ENCODE assay signal across 17 cellular contexts in genomic region chr3:11578169-11578568, GRCh38.
"Had no signal": no experiment of that assay in that cellular context is flagged by ENCODE, and none has a peak within 500 bp of the region (broad histone marks: within the 10 kb centered on the region; RNA-seq: fewer than 3 reads in every experiment).

No MANE protein-coding gene starts in this region.

- H3K36me3 Mint-ChIP-seq: natural killer cell treated with Interleukin-12 subunit alpha and Interleukin-12 subunit beta and Interleukin-15 and Interleukin-18, amount 100 ng/mL, for 72 hours had no signal

- H3K9me3 ChIP-seq: colonic mucosa, heart left ventricle, neutrophil, right atrium auricular region, sigmoid colon, testis, tibial nerve had no signal

- H3K27ac ChIP-seq: colonic mucosa, heart left ventricle, neutrophil, right atrium auricular region, sigmoid colon, testis had no signal

- H3K4me3 ChIP-seq: colonic mucosa, heart left ventricle, right atrium auricular region, sigmoid colon, skin epidermis, testis, tibial nerve had no signal

- H3K27me3 ChIP-seq: colonic mucosa, heart left ventricle, neutrophil, right atrium auricular region, sigmoid colon, testis, tibial nerve had no signal

- H3K27me3 Mint-ChIP-seq: natural killer cell treated with Interleukin-12 subunit alpha and Interleukin-12 subunit beta and Interleukin-15 and Interleukin-18, amount 100 ng/mL, for 72 hours; stimulated activated naive B cell treated with anti-CD40 and anti-IgM and Interleukin-4, amounts not matched to agents 10 μg/mL and 1 μg/mL and 100 μg/mL, for 72 hours; stimulated activated naive CD8-positive, alpha-beta T cell treated with anti-CD3 and anti-CD28 coated beads, Interleukin-15, amount 100 ng/mL, for 72 hours had no signal

- H3K9me3 Mint-ChIP-seq: natural killer cell treated with Interleukin-12 subunit alpha and Interleukin-12 subunit beta and Interleukin-15 and Interleukin-18, amount 100 ng/mL, for 72 hours; stimulated activated naive B cell treated with anti-CD40 and anti-IgM and Interleukin-4, amounts not matched to agents 10 μg/mL and 1 μg/mL and 100 μg/mL, for 72 hours; stimulated activated naive CD8-positive, alpha-beta T cell treated with anti-CD3 and anti-CD28 coated beads, Interleukin-15, amount 100 ng/mL, for 72 hours had no signal

- H3K27ac Mint-ChIP-seq: natural killer cell treated with Interleukin-12 subunit alpha and Interleukin-12 subunit beta and Interleukin-15 and Interleukin-18, amount 100 ng/mL, for 72 hours; stimulated activated naive B cell treated with anti-CD40 and anti-IgM and Interleukin-4, amounts not matched to agents 10 μg/mL and 1 μg/mL and 100 μg/mL, for 72 hours had no signal

- H3K4me3 Mint-ChIP-seq: natural killer cell treated with Interleukin-12 subunit alpha and Interleukin-12 subunit beta and Interleukin-15 and Interleukin-18, amount 100 ng/mL, for 72 hours; stimulated activated naive B cell treated with anti-CD40 and anti-IgM and Interleukin-4, amounts not matched to agents 10 μg/mL and 1 μg/mL and 100 μg/mL, for 72 hours; stimulated activated naive CD8-positive, alpha-beta T cell treated with anti-CD3 and anti-CD28 coated beads, Interleukin-15, amount 100 ng/mL, for 72 hours had no signal

- H3K36me3 ChIP-seq: colonic mucosa had no signal

- DNase-seq: colonic mucosa; dermis blood vessel endothelial cell; heart left ventricle; hypothalamus; sigmoid colon; stimulated activated CD4-positive, alpha-beta T cell treated with anti-CD3 and anti-CD28 coated beads, Interleukin-2, amount 100 ng/mL, for 24 hours; stimulated activated CD4-positive, alpha-beta T cell treated with anti-CD3 and anti-CD28 coated beads, Interleukin-4, amount 100 ng/mL, for 4 hours; stimulated activated naive B cell treated with anti-CD40 and anti-IgM and Interleukin-4, amounts not matched to agents 10 μg/mL and 1 μg/mL and 100 μg/mL, for 72 hours; stimulated activated naive CD8-positive, alpha-beta T cell treated with anti-CD3 and anti-CD28 coated beads, Interleukin-15, amount 100 ng/mL, for 72 hours; testis had no signal

- ATAC-seq: esophagus mucosa; heart left ventricle; left lobe of liver; natural killer cell treated with Interleukin-12 subunit alpha and Interleukin-12 subunit beta and Interleukin-15 and Interleukin-18, amount 100 ng/mL, for 72 hours; stimulated activated naive B cell treated with anti-CD40 and anti-IgM and Interleukin-4, amounts not matched to agents 10 μg/mL and 1 μg/mL and 100 μg/mL, for 72 hours; stimulated activated naive CD8-positive, alpha-beta T cell treated with anti-CD3 and anti-CD28 coated beads, Interleukin-15, amount 100 ng/mL, for 72 hours had no signal
